In the genomic region with DNA sequence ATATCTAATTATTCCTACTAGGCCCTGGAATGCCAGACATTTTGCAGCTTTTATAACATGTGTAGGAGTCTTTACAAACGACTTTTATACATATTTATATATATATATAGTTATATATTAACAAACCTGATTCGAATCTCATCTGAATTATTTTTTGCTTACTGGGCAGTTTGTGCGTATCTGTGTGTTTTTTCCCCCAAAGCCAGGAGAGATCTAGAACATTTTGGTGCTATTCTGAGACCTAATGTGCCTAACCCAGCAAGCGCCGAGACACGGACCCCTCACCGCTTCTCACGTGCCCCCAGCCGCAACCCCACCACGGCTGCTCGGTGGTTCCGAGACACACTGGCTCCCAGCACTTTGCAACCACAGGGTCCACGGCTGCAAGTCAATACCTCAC, we compare ENCODE assay signal across 15 cellular contexts. TPM values are rescaled to one million over a fixed set of nuclear protein-coding genes. Genes with fewer than 3 reads are reported as not detected.
A peak's percentile ranks its signal among the peaks of the same experiment; 100 is the strongest.
DNase-seq lines count a peak whose midpoint lies in the region; ATAC-seq, FAIRE-seq and TF ChIP-seq lines count a peak whose summit lies in the region.
"Had no signal": no experiment of that assay in that cellular context is flagged by ENCODE, and none has a peak within 500 bp of the region (broad histone marks: within the 10 kb centered on the region; RNA-seq: fewer than 3 reads in every experiment).

No MANE protein-coding gene starts in this region.

- TF ChIP-seq POLR2A in H1 (IDR thresholded peaks at IDR 0.05; ENCODE audit: control extremely low read depth in 1 of 2, low read depth in 2 of 2, low read length in 2 of 2) (no peak), gastrocnemius medialis (IDR thresholded peaks at IDR 0.05) (no peak)

- WGBS in H1 (ENCODE audit: extremely low coverage in 1 of 2, insufficient coverage in 1 of 2, insufficient read length in 1 of 2, insufficient replicate concordance in 2 of 2, low coverage in 1 of 2, low lambda C conversion rate in 2 of 2, missing lambda C conversion rate in 1 of 2), 2 experiments, result 91% methylated on average over 13 of the region's 13 CpGs; no CpG with 5 or more reads in 1 of the 2 experiments

- no peak overlapping the region for H2BK5ac ChIP-seq in H1 (ENCODE audit: low read depth, low read length)

- H3K36me3 ChIP-seq in GM23338 (ENCODE audit: insufficient read depth) (no peaks in the 10 kb centered on the region), SK-N-MC (ENCODE audit: insufficient read depth, low read length) (no peaks in the 10 kb centered on the region), H1 (ENCODE audit: control insufficient read depth in 2 of 4, insufficient read depth in 4 of 4, low read length in 3 of 4) (no peaks in the 10 kb centered on the region), gastrocnemius medialis (no peaks in the 10 kb centered on the region)
- H3K36me3 ChIP-seq: BLaER1 had no signal

- H3K9me2 ChIP-seq in GM23338 (ENCODE audit: insufficient read depth), result no peaks in the 10 kb centered on the region

- no peak overlapping the region for H3K4me2 ChIP-seq in GM23338
- H3K4me2 ChIP-seq in H1 (ENCODE audit: insufficient read depth in 1 of 2, low read depth in 2 of 2, low read length in 2 of 2), result no peak overlapping the region
- H3K4me2 ChIP-seq: BLaER1 had no signal

- no peak for TF ChIP-seq RAD21 in H1 (IDR thresholded peaks at IDR 0.05 in 1 of 2, conservative IDR thresholded peaks at IDR 0.05 in 1 of 2; ENCODE audit: low read depth in 2 of 2, low read length in 2 of 2)

- H3K4me3 Mint-ChIP-seq in GM23338, result no peak overlapping the region
- H3K4me3 Mint-ChIP-seq: CD8-positive, alpha-beta memory T cell had no signal

- no peak overlapping the region for H4K8ac ChIP-seq in H1 (ENCODE audit: extremely low read depth, insufficient read depth, low read length)

- H3K27ac ChIP-seq in GM23338 (ENCODE audit: low read depth), result no peak overlapping the region
- H3K27ac ChIP-seq in SK-N-MC, result 0 out of 2 replicates have a peak overlapping the region, but pooled peaks have one; percentile 50
- no peak overlapping the region for H3K27ac ChIP-seq in H1 (ENCODE audit: low read depth, low read length)
- peak overlapping the region in 3 of 4 donors; percentile 57 to 74 (median 63) for H3K27ac ChIP-seq in gastrocnemius medialis
- H3K27ac ChIP-seq: BLaER1, HL-60 had no signal

- H3K79me1 ChIP-seq in H1 (ENCODE audit: low read depth, low read length), result no peaks in the 10 kb centered on the region; the same call in 1 of the 2 replicates

- H2AK5ac ChIP-seq in H1 (ENCODE audit: low read depth, low read length), result no peak overlapping the region

- H3K9me3 Mint-ChIP-seq in GM23338, result no peaks in the 10 kb centered on the region; the same call in 2 of the 3 replicates
- H3K9me3 Mint-ChIP-seq: CD8-positive, alpha-beta memory T cell had no signal

- FAIRE-seq in H1 (lab: Jason Lieb, UNC), result no peak
- FAIRE-seq: GM12892 had no signal

- TF ChIP-seq EP300 in H1 (IDR thresholded peaks at IDR 0.05; ENCODE audit: borderline replicate concordance in 1 of 2, low read depth in 2 of 2, low read length in 2 of 2), result no peak

- CTCF ChIA-PET in H1 (lab: Charles Lee; ENCODE audit: partially characterized antibody), result interaction anchor here (1.7 to 4.0 kb wide), 3 partner anchors 10 to 125 kb away, joined by 4 to 32 read pairs (median 5); no protein-coding TSS in a partner anchor

- H3F3A ChIP-seq in GM23338 (replicated peaks; ENCODE audit: low read depth), result no peaks in the 10 kb centered on the region

- H4K20me1 ChIP-seq in GM23338 (replicated peaks; ENCODE audit: insufficient read depth) (no peaks in the 10 kb centered on the region), H1 (replicated peaks in 1 of 2; ENCODE audit: control insufficient read depth in 1 of 2, insufficient read depth in 2 of 2, low read length in 2 of 2) (no peaks in the 10 kb centered on the region)
- H4K20me1 ChIP-seq: BLaER1 had no signal

- intact Hi-C loops in gastrocnemius medialis (cut with DNase I; ENCODE audit: low total_unique reads), result no loop called here
- intact Hi-C loops in sciatic nerve (cut with DNase I), result no loop called here

- no peaks in the 10 kb centered on the region for H3K27me3 Mint-ChIP-seq in GM23338 (ENCODE audit: insufficient read depth, low read depth, poor library complexity)

- no peak overlapping the region for H2BK12ac ChIP-seq in H1 (ENCODE audit: low read depth, low read length)

- peak overlapping the region; percentile 61; the same call in 1 of the 2 replicates for H3K27ac Mint-ChIP-seq in GM23338
- H3K27ac Mint-ChIP-seq: CD8-positive, alpha-beta memory T cell had no signal

- no peaks in the 10 kb centered on the region for H3K36me3 Mint-ChIP-seq in GM23338 (ENCODE audit: low read depth)
- H3K36me3 Mint-ChIP-seq: CD8-positive, alpha-beta memory T cell had no signal

- no peak overlapping the region for H3K9ac ChIP-seq in SK-N-MC (ENCODE audit: insufficient read length)
- H3K9ac ChIP-seq in H1 (replicated peaks in 1 of 4; ENCODE audit: extremely low read depth in 1 of 4, low read depth in 3 of 4, low read length in 3 of 4), result no peak overlapping the region
- H3K9ac ChIP-seq: BLaER1 had no signal

- H4K5ac ChIP-seq in H1 (ENCODE audit: insufficient read length, low read depth, low read length), result no peak overlapping the region

- no peak overlapping the region for H4K91ac ChIP-seq in H1 (replicated peaks; ENCODE audit: insufficient read length, low read length)

- H3K23me2 ChIP-seq in H1 (ENCODE audit: low read depth, low read length), result no peaks in the 10 kb centered on the region

- peaks cover 45% of the 10 kb centered on the region for H3K4me1 Mint-ChIP-seq in GM23338
- H3K4me1 Mint-ChIP-seq: CD8-positive, alpha-beta memory T cell had no signal

- H2BK15ac ChIP-seq in H1 (ENCODE audit: low read length), result no peak overlapping the region

- H3K27me3 ChIP-seq in GM23338 (ENCODE audit: insufficient read depth) (no peaks in the 10 kb centered on the region), H1 (replicated peaks in 1 of 4; ENCODE audit: control insufficient read depth in 3 of 4, extremely low read depth in 1 of 4, insufficient read depth in 3 of 4, low read length in 3 of 4) (no peaks in the 10 kb centered on the region), gastrocnemius medialis (no peaks in the 10 kb centered on the region)

- TF ChIP-seq CTCF in GM23338 (conservative IDR thresholded peaks at IDR 0.05; ENCODE audit: low read depth in 2 of 2) (no peak), H1 (IDR thresholded peaks at IDR 0.05; ENCODE audit: control extremely low read depth in 1 of 3, insufficient read depth in 1 of 3, low read depth in 1 of 3, low read length in 3 of 3) (no peak), gastrocnemius medialis (IDR thresholded peaks at IDR 0.05 in 4 of 5, conservative IDR thresholded peaks at IDR 0.05 in 1 of 5) (no peak)

- no peak overlapping the region for H3K4ac ChIP-seq in H1 (replicated peaks; ENCODE audit: insufficient read length, low read depth, low read length)

- ATAC-seq in GM23338 (no peak), gastrocnemius medialis (no peak), sciatic nerve (no peak), GM18502 (IDR thresholded peaks at IDR 0.05; ENCODE audit: poor library complexity, unreplicated experiment) (no peak)

- H3K4me3 ChIP-seq in GM23338 (no peak overlapping the region), SK-N-MC (no peak overlapping the region), H1 (ENCODE audit: extremely low read depth in 1 of 4, insufficient read depth in 2 of 4, low read depth in 3 of 4, low read length in 4 of 4) (no peak overlapping the region), gastrocnemius medialis (no peak overlapping the region)
- H3K4me3 ChIP-seq: BLaER1 had no signal

- H3K23ac ChIP-seq in H1 (ENCODE audit: insufficient read length), result no peak overlapping the region

- in situ Hi-C loops in gastrocnemius medialis (cut with MboI; ENCODE audit: low sequenced_read_pairs in 4 of 4), result no loop called here

- H3K56ac ChIP-seq in H1 (replicated peaks; ENCODE audit: insufficient read length, low read depth, low read length), result no peak overlapping the region

- peaks cover 12% of the 10 kb centered on the region for H3K4me1 ChIP-seq in GM23338 (ENCODE audit: insufficient read depth)
- peaks cover 0 to 14% (median 9%) of the 10 kb centered on the region in 4 experiments; a peak in 6 of 7 replicates for H3K4me1 ChIP-seq in H1 (replicated peaks in 1 of 4; ENCODE audit: control insufficient read depth in 3 of 4, insufficient read depth in 4 of 4, low read length in 3 of 4)
- H3K4me1 ChIP-seq in gastrocnemius medialis, result peaks cover 66 to 68% of the 10 kb centered on the region in 2 donors
- H3K4me1 ChIP-seq: Caco-2 had no signal

- H2AFZ ChIP-seq in GM23338, result no peak overlapping the region
- H2AFZ ChIP-seq in H1 (ENCODE audit: low read length), result no peak overlapping the region

- no peak overlapping the region for H3K14ac ChIP-seq in H1 (ENCODE audit: insufficient read length)

- no peak overlapping the region for H2BK20ac ChIP-seq in H1 (ENCODE audit: low read length)

- POLR2A ChIA-PET in H1 (lab: Charles Lee; ENCODE audit: partially characterized antibody), result no interaction called here

- no peak overlapping the region for H3K18ac ChIP-seq in H1 (ENCODE audit: extremely low read depth, low read length)

- no peak overlapping the region for H2BK120ac ChIP-seq in H1 (replicated peaks; ENCODE audit: low read depth, low read length)

- no peak for DNase-seq in GM23338 (ENCODE audit: low spot score)
- no peak for DNase-seq in SK-N-MC (ENCODE audit: low read depth, low spot score)
- no peak for DNase-seq in H1 (ENCODE audit: low read depth in 1 of 2, low spot score in 2 of 2)
- DNase-seq in gastrocnemius medialis, result no peak
- DNase-seq in sciatic nerve (ENCODE audit: low spot score), result no peak
- DNase-seq: AML-193; Caco-2; CD8-positive, alpha-beta memory T cell; DND-41; GDM1; H7 had no signal

- H3K9me3 ChIP-seq in SK-N-MC (ENCODE audit: low read depth, low read length) (no peaks in the 10 kb centered on the region), H1 (ENCODE audit: insufficient read depth in 2 of 2, low read depth in 1 of 2, low read length in 1 of 2) (no peaks in the 10 kb centered on the region), gastrocnemius medialis (no peaks in the 10 kb centered on the region)
- H3K9me3 ChIP-seq: BLaER1, Caco-2 had no signal

- no peaks in the 10 kb centered on the region for H3K79me2 ChIP-seq in GM23338 (replicated peaks; ENCODE audit: insufficient read depth)
- no peaks in the 10 kb centered on the region for H3K79me2 ChIP-seq in H1 (ENCODE audit: control insufficient read depth in 1 of 2, insufficient read depth in 2 of 2, low read length in 2 of 2)

RNA-seq across cellular contexts. Expression of gene CASZ1, which starts 54.8 kb away (rescaled TPM):
- total RNA-seq in GM23338 (2014; rRNA removed; shearing (Covaris generic)), result 6.1 and 6.7 TPM in 2 replicates
- 6.2 and 8.7 TPM in 2 replicates for polyA plus RNA-seq in GM23338 (2016; fragmentation: Nextera tagmentation; extraction: Ambion mirVana)
- 6.1 and 7.7 TPM in 2 replicates for total RNA-seq in H1 (2021; fragmentation: NEBNext Ultra II Directional; extraction: Animal tissue kit (Norgen Biotek cat#: 25700))
- 4.4 and 5.9 TPM in 2 replicates for polyA plus RNA-seq in H1 (2011; rRNA removed)
- 3.6 TPM for polyA plus RNA-seq in H1 (2011; cell fraction: cytosol; rRNA removed)
- polyA plus RNA-seq in H1 (2011; cell fraction: nucleus; rRNA removed), result 10.1 TPM
- polyA plus RNA-seq in H1 (2012, experiment 1 of 2), result 2.2 to 4.5 TPM (median 4.3 TPM) in 4 replicates
- polyA plus RNA-seq in H1 (2012, experiment 2 of 2), result 2.9 TPM
- 6.5 TPM for polyA plus RNA-seq in H1 (2013, experiment 1 of 2)
- polyA plus RNA-seq in H1 (2013, experiment 2 of 2), result 6.3 TPM
- 3.9 and 5.8 TPM in 2 replicates for polyA minus RNA-seq in H1 (2011; rRNA and poly(A)+ RNA removed)
- polyA minus RNA-seq in H1 (2011; cell fraction: cytosol; rRNA and poly(A)+ RNA removed), result 5.8 TPM
- polyA minus RNA-seq in H1 (2011; cell fraction: nucleus; rRNA and poly(A)+ RNA removed), result 10.2 TPM
- total RNA-seq in gastrocnemius medialis, result 100 to 1,000 TPM in 1 of 4 donors, 10 to 100 TPM in 3; 19.1 to 121 (median 80.6) TPM
- total RNA-seq in sciatic nerve, result 8.5 TPM

Comparison
In these comparisons a context has a peak if more than half of its experiments do, and no peak if none do; other contexts are left out.
1. H3K27ac ChIP-seq: peak in SK-N-MC (single experiment) and gastrocnemius medialis (3 of 4); none in GM23338 (single experiment) and H1 (single experiment).